In the genomic region with DNA sequence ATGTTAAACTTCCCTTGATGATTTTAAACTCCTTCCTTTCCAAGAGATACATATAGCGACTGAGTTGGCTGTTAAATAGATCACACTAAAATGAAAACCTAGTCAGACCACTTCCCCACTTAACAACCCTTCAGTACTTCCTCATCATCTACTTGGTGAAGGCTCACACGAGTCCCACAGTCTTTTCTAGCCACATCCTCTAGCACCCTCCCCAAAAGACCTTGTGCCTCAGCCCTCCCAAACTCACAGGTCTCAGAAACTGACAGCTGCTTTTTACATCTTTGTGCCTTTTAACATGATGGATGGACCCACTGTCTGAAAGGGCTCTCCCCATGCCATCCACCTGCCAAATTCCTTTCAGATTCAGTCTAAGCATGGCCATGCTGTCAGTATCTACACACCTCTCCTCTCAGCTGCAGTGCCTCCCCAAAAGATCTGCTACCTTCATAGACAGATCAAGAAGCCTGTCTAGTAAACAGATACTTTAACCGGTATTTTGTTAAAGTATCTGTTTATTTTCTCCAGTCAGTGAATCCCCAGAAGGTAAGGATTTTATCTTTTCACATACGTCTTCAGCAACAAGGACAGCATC, we compare ENCODE assay signal across 10 cellular contexts.
A peak's percentile ranks its signal among the peaks of the same experiment; 100 is the strongest.
DNase-seq lines count a peak whose midpoint lies in the region; ATAC-seq and TF ChIP-seq lines count a peak whose summit lies in the region.
"Had no signal": no experiment of that assay in that cellular context is flagged by ENCODE, and none has a peak within 500 bp of the region (broad histone marks: within the 10 kb centered on the region; RNA-seq: fewer than 3 reads in every experiment).

No MANE protein-coding gene starts in this region.

- intact Hi-C loops in activated CD4-positive, alpha-beta memory T cell treated with anti-CD3 and anti-CD28 coated beads for 36 hours (cut with micrococcal nuclease): loop anchor here (10.0 kb wide), 1 partner anchor 251 kb away; no protein-coding TSS in a partner anchor
- intact Hi-C loops in esophagus squamous epithelium (cut with DNase I): loop anchor here (10.0 kb wide), 1 partner anchor 381 kb away; no protein-coding TSS in a partner anchor

- no peak overlapping the region for H2AK5ac ChIP-seq in neuronal stem cell (ENCODE audit: low read depth, low read length)

- H3K4ac ChIP-seq in neuronal stem cell (ENCODE audit: low read length): no peak overlapping the region

- no peak for TF ChIP-seq CTCF in nephron progenitor cell (IDR thresholded peaks at IDR 0.05)
- no peak for TF ChIP-seq CTCF in esophagus squamous epithelium (IDR thresholded peaks at IDR 0.05)

- no peak overlapping the region for H3K23ac ChIP-seq in neuronal stem cell (ENCODE audit: low read depth, low read length, poor library complexity)

- H3K36me3 ChIP-seq in esophagus squamous epithelium (peaks cover 7 to 96% (median 8%) of the 10 kb centered on the region in 3 donors), neuronal stem cell (replicated peaks in 1 of 2; ENCODE audit: control insufficient read depth in 2 of 2, insufficient read depth in 2 of 2, low read length in 2 of 2) (peaks cover 17 to 85% of the 10 kb centered on the region in 2 donors)

- WGBS in esophagus squamous epithelium, 2 donors: 73 to 78% methylated on average over 4 of the region's 4 CpGs
- no CpG with 5 or more reads among the region's 4 CpGs for WGBS in neuronal stem cell (ENCODE audit: extremely low coverage in 2 of 2, insufficient read length in 2 of 2, insufficient replicate concordance in 1 of 2), 2 donors

- ATAC-seq in HG02642 (IDR thresholded peaks at IDR 0.05; ENCODE audit: poor library complexity, unreplicated experiment): peak; percentile 86
- no peak for ATAC-seq in esophagus mucosa
- ATAC-seq: HCT116, Right ventricle myocardium inferior had no signal

- H3K36me3 Mint-ChIP-seq in activated CD4-positive, alpha-beta memory T cell treated with anti-CD3 and anti-CD28 coated beads, Interleukin-2, amount 10 ng/mL, durations not matched to agents 7 days and 5 days (ENCODE audit: low read depth): peaks cover 49% of the 10 kb centered on the region
- peaks cover 43% of the 10 kb centered on the region for H3K36me3 Mint-ChIP-seq in activated CD4-positive, alpha-beta memory T cell treated with anti-CD3 and anti-CD28 coated beads for 36 hours
- H3K36me3 Mint-ChIP-seq in nephron progenitor cell (ENCODE audit: low read depth): peaks cover 85% of the 10 kb centered on the region

- no peak overlapping the region for H2AFZ ChIP-seq in neuronal stem cell (ENCODE audit: low read length)

- DNase-seq in activated CD4-positive, alpha-beta memory T cell treated with anti-CD3 and anti-CD28 coated beads, Interleukin-2, amount 10 ng/mL, durations not matched to agents 7 days and 5 days: peak; percentile 49
- DNase-seq in activated CD4-positive, alpha-beta memory T cell treated with anti-CD3 and anti-CD28 coated beads for 36 hours: no peak
- DNase-seq in NOMO-1 treated with DMSO at 0.1 percent for 48 hours (lab: John Stamatoyannopoulos, UW; ENCODE audit: unreplicated experiment) (peak; percentile 48), nephron progenitor cell (no peak), esophagus squamous epithelium (lab: John Stamatoyannopoulos, UW) (no peak), neuronal stem cell (ENCODE audit: low spot score) (no peak)

- no peaks in the 10 kb centered on the region for H3K27me3 Mint-ChIP-seq in activated CD4-positive, alpha-beta memory T cell treated with anti-CD3 and anti-CD28 coated beads, Interleukin-2, amount 10 ng/mL, durations not matched to agents 7 days and 5 days
- H3K27me3 Mint-ChIP-seq in activated CD4-positive, alpha-beta memory T cell treated with anti-CD3 and anti-CD28 coated beads for 36 hours: no peaks in the 10 kb centered on the region
- no peaks in the 10 kb centered on the region for H3K27me3 Mint-ChIP-seq in nephron progenitor cell (ENCODE audit: low read depth, poor library complexity)

- H2BK120ac ChIP-seq in neuronal stem cell (ENCODE audit: low read depth, low read length): no peak overlapping the region

- H3K27me3 ChIP-seq in esophagus squamous epithelium: no peaks in the 10 kb centered on the region
- no peaks in the 10 kb centered on the region for H3K27me3 ChIP-seq in neuronal stem cell (ENCODE audit: control insufficient read depth in 3 of 3, insufficient read depth in 3 of 3, low read depth in 1 of 3, low read length in 3 of 3)

- CTCF ChIA-PET in activated CD4-positive, alpha-beta memory T cell treated with anti-CD3 and anti-CD28 coated beads, Interleukin-2, amount 10 ng/mL, durations not matched to agents 7 days and 5 days (lab: Charles Lee): interaction anchor here (1.5 kb wide), 1 partner anchor 160 kb away, joined by 4 read pairs; a partner anchor contains a TSS
- CTCF ChIA-PET in activated CD4-positive, alpha-beta memory T cell treated with anti-CD3 and anti-CD28 coated beads for 36 hours (lab: Charles Lee): no interaction called here

- no peak overlapping the region for H3K4me3 Mint-ChIP-seq in activated CD4-positive, alpha-beta memory T cell treated with anti-CD3 and anti-CD28 coated beads, Interleukin-2, amount 10 ng/mL, durations not matched to agents 7 days and 5 days
- H3K4me3 Mint-ChIP-seq in activated CD4-positive, alpha-beta memory T cell treated with anti-CD3 and anti-CD28 coated beads for 36 hours: no peak overlapping the region
- no peak overlapping the region for H3K4me3 Mint-ChIP-seq in nephron progenitor cell

- no peaks in the 10 kb centered on the region for H3K79me1 ChIP-seq in neuronal stem cell (ENCODE audit: low read depth, low read length)

- peaks cover 21% of the 10 kb centered on the region for H3K4me1 Mint-ChIP-seq in activated CD4-positive, alpha-beta memory T cell treated with anti-CD3 and anti-CD28 coated beads, Interleukin-2, amount 10 ng/mL, durations not matched to agents 7 days and 5 days
- peaks cover 2% of the 10 kb centered on the region for H3K4me1 Mint-ChIP-seq in activated CD4-positive, alpha-beta memory T cell treated with anti-CD3 and anti-CD28 coated beads for 36 hours (ENCODE audit: low read depth)
- no peaks in the 10 kb centered on the region for H3K4me1 Mint-ChIP-seq in nephron progenitor cell

- H4K8ac ChIP-seq in neuronal stem cell (ENCODE audit: low read depth, low read length): no peak overlapping the region

- H3K9ac ChIP-seq in neuronal stem cell (ENCODE audit: low read depth, low read length, poor library complexity): no peak overlapping the region

- no peak for TF ChIP-seq POLR2A in esophagus squamous epithelium (IDR thresholded peaks at IDR 0.05)

- H3K27ac ChIP-seq in esophagus squamous epithelium (no peak overlapping the region), neuronal stem cell (replicated peaks; ENCODE audit: low read length) (no peak overlapping the region)

- no peak overlapping the region for H3K4me2 ChIP-seq in neuronal stem cell (ENCODE audit: insufficient read depth, low read length, poor library complexity, severe bottlenecking)

- no peak overlapping the region for H3K14ac ChIP-seq in neuronal stem cell (ENCODE audit: low read length)

- H2BK5ac ChIP-seq in neuronal stem cell (ENCODE audit: low read length): no peak overlapping the region

- H4K91ac ChIP-seq in neuronal stem cell (ENCODE audit: low read depth, low read length, poor library complexity): no peak overlapping the region

- no peaks in the 10 kb centered on the region for H3K9me3 ChIP-seq in esophagus squamous epithelium
- H3K9me3 ChIP-seq in neuronal stem cell (replicated peaks in 1 of 2; ENCODE audit: control insufficient read depth in 2 of 2, insufficient read depth in 1 of 2, low read depth in 1 of 2, low read length in 2 of 2): no peaks in the 10 kb centered on the region

- H3K27ac Mint-ChIP-seq in activated CD4-positive, alpha-beta memory T cell treated with anti-CD3 and anti-CD28 coated beads, Interleukin-2, amount 10 ng/mL, durations not matched to agents 7 days and 5 days: peak overlapping the region; percentile 88
- no peak overlapping the region for H3K27ac Mint-ChIP-seq in activated CD4-positive, alpha-beta memory T cell treated with anti-CD3 and anti-CD28 coated beads for 36 hours
- peak overlapping the region; percentile 17 for H3K27ac Mint-ChIP-seq in nephron progenitor cell

- H2BK12ac ChIP-seq in neuronal stem cell (ENCODE audit: low read length): no peak overlapping the region

- POLR2A ChIA-PET in activated CD4-positive, alpha-beta memory T cell treated with anti-CD3 and anti-CD28 coated beads, Interleukin-2, amount 10 ng/mL, durations not matched to agents 7 days and 5 days (lab: Charles Lee): interaction anchor here (1.5 kb wide), 1 partner anchor 13 kb away, joined by 5 read pairs; no protein-coding TSS in a partner anchor
- POLR2A ChIA-PET in activated CD4-positive, alpha-beta memory T cell treated with anti-CD3 and anti-CD28 coated beads for 36 hours (lab: Charles Lee): no interaction called here

- no peak overlapping the region for H2BK15ac ChIP-seq in neuronal stem cell (ENCODE audit: low read length)

- no peak overlapping the region for H3K18ac ChIP-seq in neuronal stem cell (ENCODE audit: low read length)

- H3K4me1 ChIP-seq in esophagus squamous epithelium (no peaks in the 10 kb centered on the region), neuronal stem cell (ENCODE audit: control insufficient read depth in 2 of 2, insufficient read depth in 1 of 2, low read depth in 1 of 2, low read length in 2 of 2) (no peaks in the 10 kb centered on the region)

- no peaks in the 10 kb centered on the region for H3K9me3 Mint-ChIP-seq in activated CD4-positive, alpha-beta memory T cell treated with anti-CD3 and anti-CD28 coated beads, Interleukin-2, amount 10 ng/mL, durations not matched to agents 7 days and 5 days
- no peaks in the 10 kb centered on the region for H3K9me3 Mint-ChIP-seq in activated CD4-positive, alpha-beta memory T cell treated with anti-CD3 and anti-CD28 coated beads for 36 hours
- H3K9me3 Mint-ChIP-seq in nephron progenitor cell: no peaks in the 10 kb centered on the region

- H3K4me3 ChIP-seq in esophagus squamous epithelium: no peak overlapping the region
- no peak overlapping the region for H3K4me3 ChIP-seq in neuronal stem cell (ENCODE audit: low read length in 2 of 2)

Comparison
In these comparisons a context has a peak if more than half of its experiments do, and no peak if none do; other contexts are left out.
1. DNase-seq: peak in activated CD4-positive, alpha-beta memory T cell treated with anti-CD3 and anti-CD28 coated beads, Interleukin-2, amount 10 ng/mL, durations not matched to agents 7 days and 5 days (single experiment) and NOMO-1 treated with DMSO at 0.1 percent for 48 hours (single experiment); none in activated CD4-positive, alpha-beta memory T cell treated with anti-CD3 and anti-CD28 coated beads for 36 hours (single experiment), nephron progenitor cell (single experiment), esophagus squamous epithelium (single experiment) and neuronal stem cell (single experiment).